Comparison of ENCODE assay signal across 22 cellular contexts in the genomic region with DNA sequence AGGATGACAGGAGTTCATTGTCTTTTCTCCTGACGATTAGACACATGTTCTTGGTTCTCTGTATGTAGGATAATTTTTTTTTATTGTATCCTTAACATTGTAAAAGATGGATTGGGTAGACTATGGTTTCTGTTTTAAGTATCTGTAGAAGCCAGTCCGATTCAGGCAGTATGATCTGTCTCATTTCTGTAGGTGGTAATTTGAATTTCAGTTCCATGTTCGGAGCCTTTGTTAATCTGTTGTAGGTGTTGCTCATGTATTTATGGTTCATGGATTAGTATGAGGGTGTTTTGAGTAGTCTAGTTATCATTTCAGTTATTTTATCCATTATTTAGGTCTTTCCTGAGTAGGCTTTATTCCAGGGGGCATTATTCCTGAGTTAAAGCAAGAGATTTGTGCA.
"Had no signal": no experiment of that assay in that cellular context is flagged by ENCODE, and none has a peak within 500 bp of the region (broad histone marks: within the 10 kb centered on the region; RNA-seq: fewer than 3 reads in every experiment).

No MANE protein-coding gene starts in this region.

- H3K4me3 ChIP-seq: colonic mucosa, dorsolateral prefrontal cortex, esophagus muscularis mucosa, gastroesophageal sphincter, thyroid gland had no signal

- H3K9me3 ChIP-seq: colonic mucosa, thyroid gland had no signal

- H3K27ac ChIP-seq: colonic mucosa, dorsolateral prefrontal cortex, esophagus muscularis mucosa, gastroesophageal sphincter, thyroid gland had no signal

- ATAC-seq: activated CD4-positive, alpha-beta T cell treated with anti-CD3 and anti-CD28 coated beads for 36 hours; effector memory CD8-positive, alpha-beta T cell; gastroesophageal sphincter; left ventricle myocardium superior; natural killer cell; stimulated activated naive CD8-positive, alpha-beta T cell treated with anti-CD3 and anti-CD28 coated beads, Interleukin-15, Interleukin-2, amounts not matched to agents 100 U/mL and 50 U/mL, for 24 hours had no signal

- H3K4me1 ChIP-seq: colonic mucosa, esophagus muscularis mucosa, gastroesophageal sphincter, thyroid gland had no signal

- H3K27me3 ChIP-seq: colonic mucosa, esophagus muscularis mucosa, gastroesophageal sphincter, thyroid gland had no signal

- DNase-seq: activated CD4-positive, alpha-beta T cell treated with anti-CD3 and anti-CD28 coated beads for 36 hours; activated CD4-positive, alpha-beta T cell treated with anti-CD3 and anti-CD28 coated beads, Interleukin-2, amount 50 U/mL, for 48 hours; activated CD8-positive, alpha-beta memory T cell treated with anti-CD3 and anti-CD28 coated beads, Interleukin-2, amount 50 U/mL, for 48 hours; activated naive CD4-positive, alpha-beta T cell treated with Interleukin-2 at 50 U/mL for 16 hours; activated naive CD8-positive, alpha-beta T cell treated with anti-CD3 and anti-CD28 coated beads, Interleukin-2, amount 10 ng/mL, durations not matched to agents 7 days and 5 days; activated T-cell treated with anti-CD3 and anti-CD28 coated beads, Interleukin-2, amount 50 U/mL, for 48 hours; amniotic stem cell; colonic mucosa; dorsolateral prefrontal cortex; effector memory CD8-positive, alpha-beta T cell; head of caudate nucleus; hypothalamus; left ventricle myocardium superior; midbrain; natural killer cell; stimulated activated CD4-positive, alpha-beta T cell treated with anti-CD3 and anti-CD28 coated beads, Interleukin-4, amount 100 ng/mL, for 4 hours; stimulated activated naive CD8-positive, alpha-beta T cell treated with anti-CD3 and anti-CD28 coated beads, Interleukin-15, Interleukin-2, amounts not matched to agents 100 U/mL and 50 U/mL, for 24 hours; substantia nigra; T-helper 9 cell; thyroid gland had no signal

- H3K36me3 ChIP-seq: colonic mucosa, esophagus muscularis mucosa, gastroesophageal sphincter, thyroid gland had no signal
